ENCODE assay signal across 17 cellular contexts in genomic region chr17:7740481-7741001, GRCh38. TPM values are rescaled to one million over a fixed set of nuclear protein-coding genes. Genes with fewer than 3 reads are reported as not detected.
DNase-seq lines count a peak whose midpoint lies in the region; ATAC-seq and TF ChIP-seq lines count a peak whose summit lies in the region.
"Had no signal": no experiment of that assay in that cellular context is flagged by ENCODE, and none has a peak within 500 bp of the region (broad histone marks: within the 10 kb centered on the region; RNA-seq: fewer than 3 reads in every experiment).

No MANE protein-coding gene starts in this region.

- H3K27ac Mint-ChIP-seq in CD4-positive, alpha-beta T cell, result no peak overlapping the region

- no peak for TF ChIP-seq POLR2A in right lobe of liver (IDR thresholded peaks at IDR 0.05)

- DNase-seq in AG08396 (ENCODE audit: low spot score) (peak; percentile 18), G401 (ENCODE audit: low spot score) (peak; percentile 18), NT2/D1 (ENCODE audit: low read depth, low spot score) (no peak), right lobe of liver (peak in 2 of 3 donors; percentile 39 to 58)
- no peak for DNase-seq in CD4-positive, alpha-beta T cell
- DNase-seq: activated effector memory CD4-positive, alpha-beta T cell treated with Interleukin-2 at 50 U/mL for 16 hours; cortex of kidney; kidney; mucosa of descending colon; stimulated activated naive CD4-positive, alpha-beta T cell had no signal

- no peaks in the 10 kb centered on the region for H3K4me1 Mint-ChIP-seq in CD4-positive, alpha-beta T cell (ENCODE audit: low read depth)

- H3K9me3 Mint-ChIP-seq in CD4-positive, alpha-beta T cell, result no peaks in the 10 kb centered on the region

- ATAC-seq in right lobe of liver (peak; percentile 22 to 36 (median 34)), HG03159 (IDR thresholded peaks at IDR 0.05; ENCODE audit: unreplicated experiment) (no peak), HG03342 (IDR thresholded peaks at IDR 0.05; ENCODE audit: unreplicated experiment) (no peak)
- ATAC-seq in CD4-positive, alpha-beta T cell (ENCODE audit: poor library complexity), result no peak
- ATAC-seq: mucosa of descending colon had no signal

- WGBS in right lobe of liver (ENCODE audit: insufficient coverage, low coverage, low lambda C conversion rate, missing lambda C conversion rate), result 54% methylated on average over 27 of the region's 42 CpGs

- in situ Hi-C loops in G401 (cut with HindIII; ENCODE audit: low sequenced_read_pairs), result no loop called here

- H3K27me3 Mint-ChIP-seq in CD4-positive, alpha-beta T cell, result peaks cover 39% of the 10 kb centered on the region

- CTCF ChIA-PET in CD4-positive, alpha-beta T cell (lab: Charles Lee), result no interaction called here

- no peaks in the 10 kb centered on the region for H3K36me3 Mint-ChIP-seq in CD4-positive, alpha-beta T cell (ENCODE audit: low read depth)

- peak overlapping the region; percentile 8 for H3K9ac ChIP-seq in NT2/D1 (ENCODE audit: insufficient read length, low read depth)

- H3K27me3 ChIP-seq in NT2/D1 (ENCODE audit: insufficient read depth, insufficient read length), result no peaks in the 10 kb centered on the region
- no peaks in the 10 kb centered on the region for H3K27me3 ChIP-seq in right lobe of liver
- peaks cover 12% of the 10 kb centered on the region for H3K27me3 ChIP-seq in CD4-positive, alpha-beta T cell (ENCODE audit: control insufficient read depth, insufficient read depth, low read length)

- no peak for TF ChIP-seq CTCF in right lobe of liver (IDR thresholded peaks at IDR 0.05)
- TF ChIP-seq CTCF in CD4-positive, alpha-beta T cell (IDR thresholded peaks at IDR 0.05), result no peak

- H3K27ac ChIP-seq in right lobe of liver, result no peak overlapping the region
- H3K27ac ChIP-seq in CD4-positive, alpha-beta T cell (ENCODE audit: low read depth, low read length), result no peak overlapping the region
- H3K27ac ChIP-seq: C4-2B had no signal

- H3K4me3 ChIP-seq in NT2/D1 (ENCODE audit: insufficient read length, low read depth) (no peak overlapping the region), right lobe of liver (peak overlapping the region in 1 of 3 donors; percentile 23)
- H3K4me3 ChIP-seq: mucosa of descending colon, smooth muscle cell had no signal

- no peak overlapping the region for H3K4me3 Mint-ChIP-seq in CD4-positive, alpha-beta T cell

- intact Hi-C loops in right lobe of liver (cut with DNase I), result no loop called here
- intact Hi-C loops in CD4-positive, alpha-beta T cell (cut with DNase I, micrococcal nuclease), result loop anchor here (5.0 to 10.0 kb wide), 2 partner anchors 74 to 172 kb away; no protein-coding TSS in a partner anchor

- POLR2A ChIA-PET in CD4-positive, alpha-beta T cell (lab: Charles Lee), result no interaction called here

- H3K4me1 ChIP-seq in NT2/D1 (ENCODE audit: insufficient read depth, insufficient read length) (no peaks in the 10 kb centered on the region), right lobe of liver (no peaks in the 10 kb centered on the region)

- H3K36me3 ChIP-seq in NT2/D1 (ENCODE audit: insufficient read depth, insufficient read length, low read length), result no peaks in the 10 kb centered on the region
- no peaks in the 10 kb centered on the region for H3K36me3 ChIP-seq in right lobe of liver

- no peaks in the 10 kb centered on the region for H3K9me3 ChIP-seq in NT2/D1 (ENCODE audit: insufficient read depth, low read length)
- no peaks in the 10 kb centered on the region for H3K9me3 ChIP-seq in right lobe of liver
- H3K9me3 ChIP-seq in CD4-positive, alpha-beta T cell (ENCODE audit: control insufficient read depth, low read length), result no peaks in the 10 kb centered on the region
- H3K9me3 ChIP-seq: mucosa of descending colon had no signal

RNA-seq across cellular contexts. Expression of gene DNAH2, which starts 23.0 kb away (rescaled TPM):
- total RNA-seq in G401 (2014; rRNA removed; shearing (Covaris generic)), result 0.03 TPM in 1 of 2 replicates, not detected in the other
- total RNA-seq in right lobe of liver, result under 1 TPM; 0.12 to 0.38 (median 0.27) TPM
- total RNA-seq in CD4-positive, alpha-beta T cell, result not detected
- total RNA-seq: epithelial cell of proximal tubule, LHCN-M2, OCI-LY7, smooth muscle cell had no signal

RNA-seq across cellular contexts. Expression of gene EFNB3, which starts 35.5 kb away (rescaled TPM):
- 13.1 and 16.8 TPM in 2 replicates for total RNA-seq in G401 (2014; rRNA removed; shearing (Covaris generic))
- 1 to 10 TPM in 1 of 6 experiments, under 1 TPM in 5; 0.26 to 1.1 (median 0.83) TPM for total RNA-seq in right lobe of liver
- total RNA-seq in CD4-positive, alpha-beta T cell, result not detected

RNA-seq across cellular contexts. Expression of gene WRAP53, which starts 52.3 kb away (rescaled TPM):
- total RNA-seq in G401 (2014; rRNA removed; shearing (Covaris generic)), result 27.2 and 33.5 TPM in 2 replicates
- 1 to 10 TPM; 1.9 to 3.8 (median 3.0) TPM for total RNA-seq in right lobe of liver
- total RNA-seq in CD4-positive, alpha-beta T cell, result 1 to 10 TPM; 3.9 to 4.0 TPM

RNA-seq across cellular contexts. Expression of gene TP53, which starts 53.3 kb away (rescaled TPM):
- 23.5 and 26.4 TPM in 2 replicates for total RNA-seq in G401 (2014; rRNA removed; shearing (Covaris generic))
- total RNA-seq in right lobe of liver, result 10 to 100 TPM; 12.9 to 30.0 (median 23.0) TPM
- total RNA-seq in CD4-positive, alpha-beta T cell, result 10 to 100 TPM; 25.8 to 26.0 TPM

Comparison
In these comparisons a context has a peak if more than half of its experiments do, and no peak if none do; other contexts are left out.
1. DNase-seq: peak in AG08396 (single experiment), G401 (single experiment) and right lobe of liver (2 of 3); none in NT2/D1 (single experiment) and CD4-positive, alpha-beta T cell (0 of 10).
2. ATAC-seq: peak in right lobe of liver (4 of 4); none in HG03159 (single experiment), HG03342 (single experiment) and CD4-positive, alpha-beta T cell (single experiment).
3. intact Hi-C loops: an anchor here in CD4-positive, alpha-beta T cell (5.0 to 10.0 kb wide); none called in right lobe of liver.